Comparison of ENCODE assay signal across 8 cellular contexts in the genomic region with DNA sequence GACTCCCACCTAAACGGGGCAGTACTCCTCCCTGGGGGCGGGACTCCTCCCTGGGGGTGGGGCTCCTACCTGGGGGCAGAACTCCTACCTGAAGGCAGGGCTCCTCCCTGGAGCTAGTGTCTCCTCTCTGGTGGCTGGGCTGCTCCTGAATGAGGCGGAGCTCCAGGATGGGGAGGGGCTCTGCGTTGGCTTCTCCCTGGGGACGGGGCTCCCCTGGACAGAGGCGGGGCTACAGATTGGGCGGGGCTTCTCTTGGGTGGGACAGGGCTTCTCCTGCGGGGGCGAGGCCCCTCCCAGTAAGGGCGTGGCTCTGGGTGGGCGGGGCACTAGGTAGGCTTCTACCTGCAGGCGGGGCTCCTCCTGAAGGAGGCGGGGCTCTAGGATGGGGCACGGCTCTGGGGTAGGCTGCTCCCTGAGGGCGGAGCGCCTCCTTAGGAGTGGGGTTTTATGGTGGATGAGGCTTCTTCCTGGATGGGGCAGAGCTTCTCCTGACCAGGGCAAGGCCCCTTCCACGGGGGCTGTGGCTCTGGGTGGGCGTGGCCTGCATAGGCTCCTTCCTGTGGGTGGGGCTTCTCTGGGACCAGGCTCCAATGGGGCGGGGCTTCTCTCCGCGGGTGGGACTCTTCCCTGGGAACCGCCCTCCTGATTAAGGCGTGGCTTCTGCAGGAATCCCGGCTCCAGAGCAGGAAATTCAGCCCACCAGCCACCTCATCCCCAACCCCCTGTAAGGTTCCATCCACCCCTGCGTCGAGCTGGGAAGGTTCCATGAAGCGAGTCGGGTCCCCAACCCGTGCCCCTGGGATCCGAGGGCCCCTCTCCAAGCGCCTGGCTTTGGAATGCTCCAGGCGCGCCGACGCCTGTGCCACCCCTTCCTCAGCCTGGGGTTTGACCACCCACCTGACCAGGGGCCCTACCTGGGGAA. TPM values are rescaled to one million over a fixed set of nuclear protein-coding genes. Genes with fewer than 3 reads are reported as not detected.
DNase-seq lines count a peak whose midpoint lies in the region; ATAC-seq lines count a peak whose summit lies in the region.

No MANE protein-coding gene starts in this region.

- DNase-seq in GM03348 (ENCODE audit: low spot score) = peak; percentile 53
- DNase-seq in NCI-H2227 treated with DMSO at 0.1 percent for 48 hours (lab: John Stamatoyannopoulos, UW) = peak; percentile 95
- peak; percentile 53 for DNase-seq in activated T-cell treated with anti-CD3 and anti-CD28 coated beads for 4 hours
- peak; percentile 65 for DNase-seq in germinal center (ENCODE audit: low spot score)
- DNase-seq in renal cortical epithelial cell (ENCODE audit: low read depth) = peak; percentile 36
- no peak for DNase-seq in NCI-H1092 treated with DMSO at 0.1 percent for 48 hours (lab: John Stamatoyannopoulos, UW)
- DNase-seq in pons (ENCODE audit: low spot score) = no peak

- no peak for ATAC-seq in HG03354 (IDR thresholded peaks at IDR 0.05; ENCODE audit: poor library complexity, severe bottlenecking, unreplicated experiment)

RNA-seq across cellular contexts. Expression of gene ARF1, which starts 22.7 kb away (rescaled TPM):
- total RNA-seq in renal cortical epithelial cell = 162 and 184 TPM in 2 replicates

RNA-seq across cellular contexts. Expression of gene C1orf35, which starts 43.3 kb away (rescaled TPM):
- 7.1 and 13.0 TPM in 2 replicates for total RNA-seq in renal cortical epithelial cell

RNA-seq across cellular contexts. Expression of gene MRPL55, which starts 49.3 kb away (rescaled TPM):
- total RNA-seq in renal cortical epithelial cell = 36.3 and 62.9 TPM in 2 replicates

RNA-seq across cellular contexts. Expression of gene WNT3A, which starts 53.0 kb away (rescaled TPM):
- total RNA-seq in renal cortical epithelial cell = not detected in 2 replicates

Comparison
In these comparisons a context has a peak if more than half of its experiments do, and no peak if none do; other contexts are left out.
1. DNase-seq: peak in GM03348 (single experiment), NCI-H2227 treated with DMSO at 0.1 percent for 48 hours (single experiment), activated T-cell treated with anti-CD3 and anti-CD28 coated beads for 4 hours (single experiment), germinal center (single experiment) and renal cortical epithelial cell (single experiment); none in NCI-H1092 treated with DMSO at 0.1 percent for 48 hours (single experiment) and pons (single experiment).